13 cellular contexts compared by ENCODE assay signal in genomic region chr7:27143950-27144798, GRCh38. TPM values are rescaled to one million over a fixed set of nuclear protein-coding genes. Genes with fewer than 3 reads are reported as not detected.
DNase-seq lines count a peak whose midpoint lies in the region; ATAC-seq and TF ChIP-seq lines count a peak whose summit lies in the region.
"Had no signal": no experiment of that assay in that cellular context is flagged by ENCODE, and none has a peak within 500 bp of the region (broad histone marks: within the 10 kb centered on the region; RNA-seq: fewer than 3 reads in every experiment).

No MANE protein-coding gene starts in this region.

- H3K27ac ChIP-seq in SK-N-SH (ENCODE audit: low read depth in 2 of 2, low read length in 1 of 2) = no peak overlapping the region
- H3K27ac ChIP-seq in breast epithelium = peak overlapping the region; percentile 95 to 96
- H3K27ac ChIP-seq in mesenchymal stem cell (ENCODE audit: low read length, poor library complexity, severe bottlenecking) = no peak overlapping the region
- H3K27ac ChIP-seq in tibial nerve = peak overlapping the region in 3 of 4 donors; percentile 19 to 55 (median 46)

- intact Hi-C loops in breast epithelium (cut with DNase I; ENCODE audit: low total_unique reads) = loop anchor here (5.0 kb wide), 2 partner anchors 47 to 287 kb away; partner anchors contain the start of gene HOXA1

- H2AK5ac ChIP-seq in mesenchymal stem cell (ENCODE audit: low read length, severe bottlenecking) = no peak overlapping the region

- no peaks in the 10 kb centered on the region for H3K9me2 ChIP-seq in SK-N-SH

- H2BK15ac ChIP-seq in mesenchymal stem cell (ENCODE audit: low read depth, poor library complexity, severe bottlenecking) = no peak overlapping the region

- H3K18ac ChIP-seq in mesenchymal stem cell (ENCODE audit: low read depth in 1 of 2, low read length in 2 of 2) = no peak overlapping the region

- no peak overlapping the region for H3K4ac ChIP-seq in mesenchymal stem cell (ENCODE audit: low read depth in 1 of 2, low read length in 2 of 2)

- POLR2A ChIA-PET in SK-N-SH (lab: Yijun Ruan, JAX) = interaction anchor here (0.6 kb wide), 1 partner anchor 13 kb away, joined by 3 read pairs; no protein-coding TSS in a partner anchor

- peaks cover 100% of the 10 kb centered on the region for H3K27me3 ChIP-seq in SK-N-SH (ENCODE audit: insufficient read depth)
- H3K27me3 ChIP-seq in breast epithelium = peaks cover 0 to 25% of the 10 kb centered on the region in 2 donors
- H3K27me3 ChIP-seq in mesenchymal stem cell (ENCODE audit: control insufficient read depth in 1 of 2, insufficient read depth in 1 of 2, low read length in 2 of 2) = peaks cover 0 to 13% of the 10 kb centered on the region in 2 experiments
- peaks cover 0 to 97% of the 10 kb centered on the region in 2 donors for H3K27me3 ChIP-seq in tibial nerve
- H3K27me3 ChIP-seq: uterus had no signal

- TF ChIP-seq EP300 in SK-N-SH (IDR thresholded peaks at IDR 0.05; ENCODE audit: borderline replicate concordance in 1 of 2, low read depth in 1 of 2, low read length in 1 of 2) (no peak), tibial nerve (IDR thresholded peaks at IDR 0.05) (no peak)

- no peak overlapping the region for H3K14ac ChIP-seq in mesenchymal stem cell (ENCODE audit: low read length in 2 of 2)

- H3K4me1 ChIP-seq in SK-N-SH (ENCODE audit: control insufficient read depth in 1 of 2, insufficient read depth in 2 of 2, low read depth in 1 of 2, low read length in 1 of 2) = peaks cover 11 to 12% of the 10 kb centered on the region in 2 experiments; a peak in 1 of 4 replicates
- H3K4me1 ChIP-seq in breast epithelium = peaks cover 0 to 4% of the 10 kb centered on the region in 2 donors
- peaks cover 11% of the 10 kb centered on the region for H3K4me1 ChIP-seq in mesenchymal stem cell (ENCODE audit: control insufficient read depth, insufficient read depth, low read depth, low read length)
- H3K4me1 ChIP-seq in tibial nerve = peaks cover 0 to 55% (median 7%) of the 10 kb centered on the region in 4 donors
- H3K4me1 ChIP-seq: uterus had no signal

- H3F3A ChIP-seq in SK-N-SH (replicated peaks; ENCODE audit: insufficient read depth) = no peaks in the 10 kb centered on the region

- peaks cover 16% of the 10 kb centered on the region for H3K79me1 ChIP-seq in mesenchymal stem cell (replicated peaks; ENCODE audit: low read length, poor library complexity, severe bottlenecking)

- 15% methylated on average over 38 of the region's 40 CpGs for WGBS in SK-N-SH (ENCODE audit: low lambda C conversion rate)
- WGBS in mesenchymal stem cell = 63% methylated on average over 32 of the region's 40 CpGs
- WGBS in tibial nerve, 2 donors = 36 to 59% methylated on average over 40 of the region's 40 CpGs

- no peak for TF ChIP-seq RAD21 in SK-N-SH (IDR thresholded peaks at IDR 0.05; ENCODE audit: low read length)

- TF ChIP-seq POLR2A in breast epithelium (IDR thresholded peaks at IDR 0.05) = no peak
- no peak for TF ChIP-seq POLR2A in tibial nerve (IDR thresholded peaks at IDR 0.05)

- no peak for DNase-seq in SK-N-SH
- DNase-seq in breast epithelium (ENCODE audit: low spot score in 2 of 2) = peak in 1 of 2 donors; percentile 17
- DNase-seq in mesenchymal stem cell = no peak
- DNase-seq in tibial nerve (ENCODE audit: low spot score in 2 of 2) = no peak
- DNase-seq in NK-92 treated with Interleukin-12 subunit alpha and Interleukin-12 subunit beta, amount 100 ng/mL, for 24 hours (lab: John Stamatoyannopoulos, UW) = no peak
- DNase-seq: activated CD4-positive, CD25-positive, alpha-beta regulatory T cell treated with anti-CD3 and anti-CD28 coated beads, Interleukin-2, amount 50 U/mL, for 72 hours; SHP77 had no signal

- H3K4me3 ChIP-seq in SK-N-SH (ENCODE audit: low read depth in 2 of 2, low read length in 1 of 2) (peak overlapping the region; percentile 17 to 31; a peak in 2 of 4 replicates), breast epithelium (peak overlapping the region; percentile 13 to 80 (median 75)), mesenchymal stem cell (ENCODE audit: insufficient read depth in 1 of 2, low read depth in 1 of 2, low read length in 2 of 2) (peak overlapping the region in 1 of 2 experiments; percentile 82), tibial nerve (peak overlapping the region in 2 of 4 donors; percentile 28 to 54)

- H4K91ac ChIP-seq in mesenchymal stem cell (ENCODE audit: low read length) = no peak overlapping the region

- H3K4me2 ChIP-seq in SK-N-SH (peak overlapping the region; percentile 42), mesenchymal stem cell (ENCODE audit: low read length, poor library complexity, severe bottlenecking) (peak overlapping the region; percentile 49)

- H4K20me1 ChIP-seq in SK-N-SH (ENCODE audit: insufficient read depth) = no peaks in the 10 kb centered on the region

- H3K79me2 ChIP-seq in SK-N-SH (ENCODE audit: insufficient read depth) = no peaks in the 10 kb centered on the region

- TF ChIP-seq CTCF in SK-N-SH (IDR thresholded peaks at IDR 0.05) (no peak), breast epithelium (IDR thresholded peaks at IDR 0.05) (no peak), tibial nerve (IDR thresholded peaks at IDR 0.05) (no peak)

- 0 out of 2 replicates have a peak overlapping the region, but pooled peaks have one; percentile 29 for H2AFZ ChIP-seq in SK-N-SH (ENCODE audit: low read depth)
- peak overlapping the region; percentile 30 for H2AFZ ChIP-seq in mesenchymal stem cell (ENCODE audit: low read depth, low read length)

- H2BK120ac ChIP-seq in mesenchymal stem cell (ENCODE audit: low read depth, low read length) = no peak overlapping the region

- H3K23ac ChIP-seq in mesenchymal stem cell (ENCODE audit: low read length in 2 of 2) = no peak overlapping the region

- no peak overlapping the region for H4K8ac ChIP-seq in mesenchymal stem cell (ENCODE audit: low read length)

- H3K36me3 ChIP-seq in SK-N-SH (replicated peaks in 1 of 2; ENCODE audit: control insufficient read depth in 1 of 2, insufficient read depth in 2 of 2, low read length in 1 of 2) (no peaks in the 10 kb centered on the region), breast epithelium (no peaks in the 10 kb centered on the region), mesenchymal stem cell (ENCODE audit: control insufficient read depth in 1 of 2, insufficient read depth in 2 of 2, low read depth in 1 of 2, low read length in 2 of 2) (peaks cover 14 to 40% of the 10 kb centered on the region in 2 experiments), tibial nerve (peaks cover 0 to 33% (median 0%) of the 10 kb centered on the region in 3 donors)
- H3K36me3 ChIP-seq: neutrophil, uterus had no signal

- ATAC-seq in SK-N-SH treated with all-trans-retinoic acid at 6 μM for 48 hours (no peak), GM21515 (IDR thresholded peaks at IDR 0.05; ENCODE audit: unreplicated experiment) (no peak), GM18867 (IDR thresholded peaks at IDR 0.05; ENCODE audit: unreplicated experiment) (no peak)

- no peak overlapping the region for H2BK12ac ChIP-seq in mesenchymal stem cell (ENCODE audit: low read length in 2 of 2)

- no peak overlapping the region for H3K9ac ChIP-seq in SK-N-SH
- peak overlapping the region; percentile 90 for H3K9ac ChIP-seq in mesenchymal stem cell (ENCODE audit: low read length)

- H3K9me3 ChIP-seq in SK-N-SH (no peaks in the 10 kb centered on the region), breast epithelium (no peaks in the 10 kb centered on the region), mesenchymal stem cell (ENCODE audit: control insufficient read depth, low read length) (no peaks in the 10 kb centered on the region), tibial nerve (no peaks in the 10 kb centered on the region)
- H3K9me3 ChIP-seq: neutrophil, uterus had no signal

- CTCF ChIA-PET in SK-N-SH (lab: Yijun Ruan, JAX) = interaction anchor here (0.6 to 10.9 kb wide), 36 partner anchors 8 to 1292 kb away, joined by 3 to 270 read pairs (median 4); partner anchors contain the start of genes HOXA10, HOXA11, HOXA3 and HOXA4

- H2BK5ac ChIP-seq in mesenchymal stem cell (ENCODE audit: low read depth, low read length, poor library complexity, severe bottlenecking) = no peak overlapping the region

TF ChIP-seq in SK-N-SH treated with all-trans-retinoic acid at 6 μM for 48 hours, 23 proteins besides CTCF, POLR2A, EP300 and RAD21 (continues in another document):
- TF ChIP-seq ZC3H10 (CRISPR knock-in tag; IDR thresholded peaks at IDR 0.05) = no peak
- TF ChIP-seq BACH2 (CRISPR knock-in tag; IDR thresholded peaks at IDR 0.05; ENCODE audit: borderline replicate concordance) = no peak
- TF ChIP-seq ZNF70 (CRISPR knock-in tag; IDR thresholded peaks at IDR 0.05) = no peak

RNA-seq across cellular contexts. Expression of gene HOXA5, which starts 0.7 kb away (rescaled TPM):
- polyA plus RNA-seq in SK-N-SH (2012; rRNA removed) = not detected in 2 replicates
- polyA plus RNA-seq in SK-N-SH (2012; cell fraction: cytosol; rRNA removed) = not detected in 2 replicates
- polyA plus RNA-seq in SK-N-SH (2012; cell fraction: nucleus; rRNA removed) = not detected in 2 replicates
- total RNA-seq in breast epithelium = 10 to 100 TPM; 11.5 to 48.7 (median 22.6) TPM
- polyA plus RNA-seq in mesenchymal stem cell (2013, experiment 1 of 2) = 2.0 TPM
- polyA plus RNA-seq in mesenchymal stem cell (2013, experiment 2 of 2) = 2.0 TPM
- 10 to 100 TPM; 12.0 to 25.9 (median 16.6) TPM for total RNA-seq in tibial nerve

RNA-seq across cellular contexts. Expression of gene HOXA6, which starts 3.4 kb away (rescaled TPM):
- not detected in 2 replicates for polyA plus RNA-seq in SK-N-SH (2012; rRNA removed)
- not detected in 2 replicates for polyA plus RNA-seq in SK-N-SH (2012; cell fraction: cytosol; rRNA removed)
- polyA plus RNA-seq in SK-N-SH (2012; cell fraction: nucleus; rRNA removed) = not detected in 2 replicates
- total RNA-seq in breast epithelium (10 to 100 TPM in 1 of 3 donors, 1 to 10 TPM in 2; 7.9 to 16.0 (median 9.0) TPM), tibial nerve (10 to 100 TPM; 11.1 to 30.9 (median 18.7) TPM)
- polyA plus RNA-seq in mesenchymal stem cell (2013, experiment 1 of 2) = 0.62 TPM
- polyA plus RNA-seq in mesenchymal stem cell (2013, experiment 2 of 2) = 0.59 TPM
- total RNA-seq: A172 had no signal

RNA-seq across cellular contexts. Expression of gene HOXA3, which starts 8.2 kb away (rescaled TPM):
- 0.15 TPM in 1 of 2 replicates, not detected in the other for polyA plus RNA-seq in SK-N-SH (2012; rRNA removed)
- not detected in 2 replicates for polyA plus RNA-seq in SK-N-SH (2012; cell fraction: cytosol; rRNA removed)
- polyA plus RNA-seq in SK-N-SH (2012; cell fraction: nucleus; rRNA removed) = not detected in 2 replicates
- total RNA-seq in breast epithelium = 1 to 10 TPM; 4.5 to 6.4 (median 4.6) TPM
- 0.39 TPM for polyA plus RNA-seq in mesenchymal stem cell (2013, experiment 1 of 2)
- 0.51 TPM for polyA plus RNA-seq in mesenchymal stem cell (2013, experiment 2 of 2)
- 10 to 100 TPM in 1 of 4 donors, 1 to 10 TPM in 3; 7.0 to 18.8 (median 8.7) TPM for total RNA-seq in tibial nerve

RNA-seq across cellular contexts. Expression of gene HOXA7, which starts 12.3 kb away (rescaled TPM):
- polyA plus RNA-seq in SK-N-SH (2012; rRNA removed) = not detected in 2 replicates
- polyA plus RNA-seq in SK-N-SH (2012; cell fraction: cytosol; rRNA removed) = not detected in 2 replicates
- polyA plus RNA-seq in SK-N-SH (2012; cell fraction: nucleus; rRNA removed) = not detected in 2 replicates
- total RNA-seq in breast epithelium (1 to 10 TPM; 4.6 to 8.8 (median 6.2) TPM), tibial nerve (10 to 100 TPM in 2 of 4 donors, 1 to 10 TPM in 2; 8.7 to 16.9 (median 11.3) TPM)
- 3.1 TPM for polyA plus RNA-seq in mesenchymal stem cell (2013, experiment 1 of 2)
- polyA plus RNA-seq in mesenchymal stem cell (2013, experiment 2 of 2) = 3.2 TPM
- total RNA-seq: A172 had no signal

RNA-seq across cellular contexts. Expression of gene HOXA4, which starts 13.6 kb away (rescaled TPM):
- not detected in 2 replicates for polyA plus RNA-seq in SK-N-SH (2012; rRNA removed)
- not detected in 2 replicates for polyA plus RNA-seq in SK-N-SH (2012; cell fraction: cytosol; rRNA removed)
- polyA plus RNA-seq in SK-N-SH (2012; cell fraction: nucleus; rRNA removed) = not detected in 2 replicates
- 1 to 10 TPM in 2 of 3 donors, under 1 TPM in 1; 0.80 to 2.8 (median 2.0) TPM for total RNA-seq in breast epithelium
- 0.91 TPM for polyA plus RNA-seq in mesenchymal stem cell (2013, experiment 1 of 2)
- 1.1 TPM for polyA plus RNA-seq in mesenchymal stem cell (2013, experiment 2 of 2)
- 1 to 10 TPM; 4.4 to 6.3 (median 4.7) TPM for total RNA-seq in tibial nerve

Comparison
In these comparisons a context has a peak if more than half of its experiments do, and no peak if none do; other contexts are left out.
1. H3K27ac ChIP-seq: peak in breast epithelium (2 of 2) and tibial nerve (3 of 4); none in SK-N-SH (0 of 2) and mesenchymal stem cell (single experiment).